ENCODE assay signal across 1 cellular context in genomic region chr17:10105513-10106001, GRCh38.
TF ChIP-seq lines count a peak whose summit lies in the region.

No MANE protein-coding gene starts in this region.

TF ChIP-seq in H1, 55 proteins besides CTCF, POLR2A, EP300 and RAD21:
- TF ChIP-seq SP4 (IDR thresholded peaks at IDR 0.05; ENCODE audit: low read length) (no peak), ZNF274 (IDR thresholded peaks at IDR 0.05; ENCODE audit: borderline replicate concordance, extremely low read depth, low read length) (no peak), TAF1 (IDR thresholded peaks at IDR 0.05; ENCODE audit: low read depth, low read length) (no peak), SIX5 (IDR thresholded peaks at IDR 0.05; ENCODE audit: low read depth, low read length) (no peak), EGR1 (IDR thresholded peaks at IDR 0.05; ENCODE audit: borderline replicate concordance, low read depth, low read length) (no peak), HDAC2 (IDR thresholded peaks at IDR 0.05; ENCODE audit: borderline replicate concordance in 1 of 2, low read depth in 2 of 2, low read length in 2 of 2) (no peak), SIRT6 (IDR thresholded peaks at IDR 0.05; ENCODE audit: low read length) (no peak), KDM1A (IDR thresholded peaks at IDR 0.05; ENCODE audit: borderline replicate concordance, low read length) (no peak), TAF7 (optimal IDR thresholded peaks at IDR 0.05; ENCODE audit: borderline replicate concordance, low read depth, low read length) (no peak), CHD7 (IDR thresholded peaks at IDR 0.05; ENCODE audit: insufficient replicate concordance, low read length) (no peak), SAP30 (IDR thresholded peaks at IDR 0.05; ENCODE audit: insufficient read depth, insufficient replicate concordance, low read length) (no peak), SUZ12 (IDR thresholded peaks at IDR 0.05; ENCODE audit: low read length) (no peak), CBX8 (IDR thresholded peaks at IDR 0.05; ENCODE audit: borderline replicate concordance, low read depth, low read length) (no peak), POLR2AphosphoS5 (IDR thresholded peaks at IDR 0.05; ENCODE audit: low read depth, low read length) (no peak)
